1 cellular context compared by ENCODE assay signal in the genomic region with DNA sequence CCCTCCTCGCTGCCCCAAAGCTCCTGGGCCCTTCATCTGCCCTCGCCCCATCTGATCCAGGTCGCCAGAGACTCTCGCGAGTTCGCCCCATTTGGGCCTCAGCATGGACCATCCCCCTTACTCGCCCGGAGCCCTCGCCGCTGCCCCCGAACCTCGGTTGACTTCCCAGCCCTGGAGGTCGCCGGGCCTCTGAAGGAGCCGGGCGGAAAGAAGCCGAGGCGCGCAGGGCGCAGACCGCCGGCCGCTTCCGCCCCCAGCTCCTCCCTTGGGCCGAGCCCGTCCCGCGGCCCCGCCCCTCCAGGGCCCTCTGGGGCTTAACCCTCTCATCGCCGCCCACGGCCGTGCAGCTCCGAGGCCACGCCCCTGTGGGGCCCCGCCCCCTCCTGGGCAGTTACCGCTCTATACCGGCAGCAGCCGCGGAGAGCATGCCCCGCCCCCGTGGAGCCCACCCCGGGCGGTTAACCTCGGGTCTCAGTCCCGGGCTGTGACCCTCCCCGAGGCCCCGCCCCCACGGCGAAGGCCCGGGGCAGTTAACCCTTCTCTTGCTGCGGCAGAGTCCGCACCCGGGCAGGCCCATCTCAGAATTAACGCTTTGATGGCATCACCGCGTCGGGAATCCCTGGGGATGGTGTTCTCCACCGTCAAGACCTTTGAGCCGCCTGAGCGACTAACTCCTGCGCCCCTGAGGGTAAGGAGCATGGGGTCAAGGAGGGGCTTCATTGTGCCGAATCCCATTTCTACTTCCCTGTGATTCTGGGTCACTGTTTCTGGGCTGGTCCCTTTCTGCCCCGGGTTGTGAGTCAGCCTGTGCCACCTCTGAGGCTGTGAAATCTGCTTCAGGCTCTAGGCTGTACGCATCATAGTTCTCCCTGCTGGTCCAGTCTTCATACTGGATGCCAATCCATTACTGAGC.
A peak's percentile ranks its signal among the peaks of the same experiment; 100 is the strongest.
TF ChIP-seq lines count a peak whose summit lies in the region.

A gene with protein sequence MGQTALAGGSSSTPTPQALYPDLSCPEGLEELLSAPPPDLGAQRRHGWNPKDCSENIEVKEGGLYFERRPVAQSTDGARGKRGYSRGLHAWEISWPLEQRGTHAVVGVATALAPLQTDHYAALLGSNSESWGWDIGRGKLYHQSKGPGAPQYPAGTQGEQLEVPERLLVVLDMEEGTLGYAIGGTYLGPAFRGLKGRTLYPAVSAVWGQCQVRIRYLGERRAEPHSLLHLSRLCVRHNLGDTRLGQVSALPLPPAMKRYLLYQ (minus strand): TSS at position 210 of the 913 bp plus-strand sequence. CDS start 402 bp downstream, outside the sequence.

TF ChIP-seq in HepG2, 621 proteins besides CTCF, POLR2A, EP300 and RAD21 (continued from another document and continues in another):
- TF ChIP-seq, protein P1, sequence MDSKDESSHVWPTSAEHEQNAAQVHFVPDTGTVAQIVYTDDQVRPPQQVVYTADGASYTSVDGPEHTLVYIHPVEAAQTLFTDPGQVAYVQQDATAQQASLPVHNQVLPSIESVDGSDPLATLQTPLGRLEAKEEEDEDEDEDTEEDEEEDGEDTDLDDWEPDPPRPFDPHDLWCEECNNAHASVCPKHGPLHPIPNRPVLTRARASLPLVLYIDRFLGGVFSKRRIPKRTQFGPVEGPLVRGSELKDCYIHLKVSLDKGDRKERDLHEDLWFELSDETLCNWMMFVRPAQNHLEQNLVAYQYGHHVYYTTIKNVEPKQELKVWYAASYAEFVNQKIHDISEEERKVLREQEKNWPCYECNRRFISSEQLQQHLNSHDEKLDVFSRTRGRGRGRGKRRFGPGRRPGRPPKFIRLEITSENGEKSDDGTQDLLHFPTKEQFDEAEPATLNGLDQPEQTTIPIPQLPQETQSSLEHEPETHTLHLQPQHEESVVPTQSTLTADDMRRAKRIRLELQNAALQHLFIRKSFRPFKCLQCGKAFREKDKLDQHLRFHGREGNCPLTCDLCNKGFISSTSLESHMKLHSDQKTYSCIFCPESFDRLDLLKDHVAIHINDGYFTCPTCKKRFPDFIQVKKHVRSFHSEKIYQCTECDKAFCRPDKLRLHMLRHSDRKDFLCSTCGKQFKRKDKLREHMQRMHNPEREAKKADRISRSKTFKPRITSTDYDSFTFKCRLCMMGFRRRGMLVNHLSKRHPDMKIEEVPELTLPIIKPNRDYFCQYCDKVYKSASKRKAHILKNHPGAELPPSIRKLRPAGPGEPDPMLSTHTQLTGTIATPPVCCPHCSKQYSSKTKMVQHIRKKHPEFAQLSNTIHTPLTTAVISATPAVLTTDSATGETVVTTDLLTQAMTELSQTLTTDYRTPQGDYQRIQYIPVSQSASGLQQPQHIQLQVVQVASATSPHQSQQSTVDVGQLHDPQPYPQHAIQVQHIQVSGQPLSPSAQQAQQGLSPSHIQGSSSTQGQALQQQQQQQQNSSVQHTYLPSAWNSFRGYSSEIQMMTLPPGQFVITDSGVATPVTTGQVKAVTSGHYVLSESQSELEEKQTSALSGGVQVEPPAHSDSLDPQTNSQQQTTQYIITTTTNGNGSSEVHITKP (CRISPR knock-in tag; IDR thresholded peaks at IDR 0.05; ENCODE audit: low read depth), result peak; percentile 78; the same call in 1 of the 2 replicates
- TF ChIP-seq, protein P2, sequence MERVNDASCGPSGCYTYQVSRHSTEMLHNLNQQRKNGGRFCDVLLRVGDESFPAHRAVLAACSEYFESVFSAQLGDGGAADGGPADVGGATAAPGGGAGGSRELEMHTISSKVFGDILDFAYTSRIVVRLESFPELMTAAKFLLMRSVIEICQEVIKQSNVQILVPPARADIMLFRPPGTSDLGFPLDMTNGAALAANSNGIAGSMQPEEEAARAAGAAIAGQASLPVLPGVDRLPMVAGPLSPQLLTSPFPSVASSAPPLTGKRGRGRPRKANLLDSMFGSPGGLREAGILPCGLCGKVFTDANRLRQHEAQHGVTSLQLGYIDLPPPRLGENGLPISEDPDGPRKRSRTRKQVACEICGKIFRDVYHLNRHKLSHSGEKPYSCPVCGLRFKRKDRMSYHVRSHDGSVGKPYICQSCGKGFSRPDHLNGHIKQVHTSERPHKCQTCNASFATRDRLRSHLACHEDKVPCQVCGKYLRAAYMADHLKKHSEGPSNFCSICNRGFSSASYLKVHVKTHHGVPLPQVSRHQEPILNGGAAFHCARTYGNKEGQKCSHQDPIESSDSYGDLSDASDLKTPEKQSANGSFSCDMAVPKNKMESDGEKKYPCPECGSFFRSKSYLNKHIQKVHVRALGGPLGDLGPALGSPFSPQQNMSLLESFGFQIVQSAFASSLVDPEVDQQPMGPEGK (CRISPR knock-in tag; IDR thresholded peaks at IDR 0.05), result peak; percentile 87
- TF ChIP-seq ZNF432 (CRISPR knock-in tag; IDR thresholded peaks at IDR 0.05; ENCODE audit: borderline replicate concordance), result no peak
- no peak for TF ChIP-seq NFE2 (CRISPR knock-in tag; IDR thresholded peaks at IDR 0.05)
- TF ChIP-seq ZNF709 (CRISPR knock-in tag; IDR thresholded peaks at IDR 0.05), result no peak
- TF ChIP-seq HNRNPK (IDR thresholded peaks at IDR 0.05; ENCODE audit: low read depth, low read length, poor library complexity, severe bottlenecking), result peak; percentile 84
- no peak for TF ChIP-seq ZNF672 (CRISPR knock-in tag; IDR thresholded peaks at IDR 0.05)
- 0 out of 2 replicates have a peak, but pooled peaks have one; percentile 11 for TF ChIP-seq BHLHE40 (IDR thresholded peaks at IDR 0.05; ENCODE audit: low read length)
- TF ChIP-seq FOXA3 (CRISPR knock-in tag; IDR thresholded peaks at IDR 0.05), result peak; percentile 34; the same call in 1 of the 2 replicates
- 0 out of 2 replicates have a peak, but pooled peaks have one; percentile 19 for TF ChIP-seq MYNN (CRISPR knock-in tag; IDR thresholded peaks at IDR 0.05; ENCODE audit: low read depth)
- TF ChIP-seq, protein P3, sequence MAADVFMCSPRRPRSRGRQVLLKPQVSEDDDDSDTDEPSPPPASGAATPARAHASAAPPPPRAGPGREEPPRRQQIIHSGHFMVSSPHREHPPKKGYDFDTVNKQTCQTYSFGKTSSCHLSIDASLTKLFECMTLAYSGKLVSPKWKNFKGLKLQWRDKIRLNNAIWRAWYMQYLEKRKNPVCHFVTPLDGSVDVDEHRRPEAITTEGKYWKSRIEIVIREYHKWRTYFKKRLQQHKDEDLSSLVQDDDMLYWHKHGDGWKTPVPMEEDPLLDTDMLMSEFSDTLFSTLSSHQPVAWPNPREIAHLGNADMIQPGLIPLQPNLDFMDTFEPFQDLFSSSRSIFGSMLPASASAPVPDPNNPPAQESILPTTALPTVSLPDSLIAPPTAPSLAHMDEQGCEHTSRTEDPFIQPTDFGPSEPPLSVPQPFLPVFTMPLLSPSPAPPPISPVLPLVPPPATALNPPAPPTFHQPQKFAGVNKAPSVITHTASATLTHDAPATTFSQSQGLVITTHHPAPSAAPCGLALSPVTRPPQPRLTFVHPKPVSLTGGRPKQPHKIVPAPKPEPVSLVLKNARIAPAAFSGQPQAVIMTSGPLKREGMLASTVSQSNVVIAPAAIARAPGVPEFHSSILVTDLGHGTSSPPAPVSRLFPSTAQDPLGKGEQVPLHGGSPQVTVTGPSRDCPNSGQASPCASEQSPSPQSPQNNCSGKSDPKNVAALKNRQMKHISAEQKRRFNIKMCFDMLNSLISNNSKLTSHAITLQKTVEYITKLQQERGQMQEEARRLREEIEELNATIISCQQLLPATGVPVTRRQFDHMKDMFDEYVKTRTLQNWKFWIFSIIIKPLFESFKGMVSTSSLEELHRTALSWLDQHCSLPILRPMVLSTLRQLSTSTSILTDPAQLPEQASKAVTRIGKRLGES (CRISPR knock-in tag; IDR thresholded peaks at IDR 0.05; ENCODE audit: borderline replicate concordance), result no peak
- TF ChIP-seq, protein P4, sequence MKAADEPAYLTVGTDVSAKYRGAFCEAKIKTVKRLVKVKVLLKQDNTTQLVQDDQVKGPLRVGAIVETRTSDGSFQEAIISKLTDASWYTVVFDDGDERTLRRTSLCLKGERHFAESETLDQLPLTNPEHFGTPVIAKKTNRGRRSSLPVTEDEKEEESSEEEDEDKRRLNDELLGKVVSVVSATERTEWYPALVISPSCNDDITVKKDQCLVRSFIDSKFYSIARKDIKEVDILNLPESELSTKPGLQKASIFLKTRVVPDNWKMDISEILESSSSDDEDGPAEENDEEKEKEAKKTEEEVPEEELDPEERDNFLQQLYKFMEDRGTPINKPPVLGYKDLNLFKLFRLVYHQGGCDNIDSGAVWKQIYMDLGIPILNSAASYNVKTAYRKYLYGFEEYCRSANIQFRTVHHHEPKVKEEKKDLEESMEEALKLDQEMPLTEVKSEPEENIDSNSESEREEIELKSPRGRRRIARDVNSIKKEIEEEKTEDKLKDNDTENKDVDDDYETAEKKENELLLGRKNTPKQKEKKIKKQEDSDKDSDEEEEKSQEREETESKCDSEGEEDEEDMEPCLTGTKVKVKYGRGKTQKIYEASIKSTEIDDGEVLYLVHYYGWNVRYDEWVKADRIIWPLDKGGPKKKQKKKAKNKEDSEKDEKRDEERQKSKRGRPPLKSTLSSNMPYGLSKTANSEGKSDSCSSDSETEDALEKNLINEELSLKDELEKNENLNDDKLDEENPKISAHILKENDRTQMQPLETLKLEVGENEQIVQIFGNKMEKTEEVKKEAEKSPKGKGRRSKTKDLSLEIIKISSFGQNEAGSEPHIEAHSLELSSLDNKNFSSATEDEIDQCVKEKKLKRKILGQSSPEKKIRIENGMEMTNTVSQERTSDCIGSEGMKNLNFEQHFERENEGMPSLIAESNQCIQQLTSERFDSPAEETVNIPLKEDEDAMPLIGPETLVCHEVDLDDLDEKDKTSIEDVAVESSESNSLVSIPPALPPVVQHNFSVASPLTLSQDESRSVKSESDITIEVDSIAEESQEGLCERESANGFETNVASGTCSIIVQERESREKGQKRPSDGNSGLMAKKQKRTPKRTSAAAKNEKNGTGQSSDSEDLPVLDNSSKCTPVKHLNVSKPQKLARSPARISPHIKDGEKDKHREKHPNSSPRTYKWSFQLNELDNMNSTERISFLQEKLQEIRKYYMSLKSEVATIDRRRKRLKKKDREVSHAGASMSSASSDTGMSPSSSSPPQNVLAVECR (CRISPR knock-in tag; IDR thresholded peaks at IDR 0.05; ENCODE audit: borderline replicate concordance), result peak; percentile 70; the same call in 1 of the 2 replicates
- TF ChIP-seq, protein P5, sequence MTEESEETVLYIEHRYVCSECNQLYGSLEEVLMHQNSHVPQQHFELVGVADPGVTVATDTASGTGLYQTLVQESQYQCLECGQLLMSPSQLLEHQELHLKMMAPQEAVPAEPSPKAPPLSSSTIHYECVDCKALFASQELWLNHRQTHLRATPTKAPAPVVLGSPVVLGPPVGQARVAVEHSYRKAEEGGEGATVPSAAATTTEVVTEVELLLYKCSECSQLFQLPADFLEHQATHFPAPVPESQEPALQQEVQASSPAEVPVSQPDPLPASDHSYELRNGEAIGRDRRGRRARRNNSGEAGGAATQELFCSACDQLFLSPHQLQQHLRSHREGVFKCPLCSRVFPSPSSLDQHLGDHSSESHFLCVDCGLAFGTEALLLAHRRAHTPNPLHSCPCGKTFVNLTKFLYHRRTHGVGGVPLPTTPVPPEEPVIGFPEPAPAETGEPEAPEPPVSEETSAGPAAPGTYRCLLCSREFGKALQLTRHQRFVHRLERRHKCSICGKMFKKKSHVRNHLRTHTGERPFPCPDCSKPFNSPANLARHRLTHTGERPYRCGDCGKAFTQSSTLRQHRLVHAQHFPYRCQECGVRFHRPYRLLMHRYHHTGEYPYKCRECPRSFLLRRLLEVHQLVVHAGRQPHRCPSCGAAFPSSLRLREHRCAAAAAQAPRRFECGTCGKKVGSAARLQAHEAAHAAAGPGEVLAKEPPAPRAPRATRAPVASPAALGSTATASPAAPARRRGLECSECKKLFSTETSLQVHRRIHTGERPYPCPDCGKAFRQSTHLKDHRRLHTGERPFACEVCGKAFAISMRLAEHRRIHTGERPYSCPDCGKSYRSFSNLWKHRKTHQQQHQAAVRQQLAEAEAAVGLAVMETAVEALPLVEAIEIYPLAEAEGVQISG (CRISPR knock-in tag; IDR thresholded peaks at IDR 0.05), result peak; percentile 73; the same call in 1 of the 2 replicates
- TF ChIP-seq, protein P6, sequence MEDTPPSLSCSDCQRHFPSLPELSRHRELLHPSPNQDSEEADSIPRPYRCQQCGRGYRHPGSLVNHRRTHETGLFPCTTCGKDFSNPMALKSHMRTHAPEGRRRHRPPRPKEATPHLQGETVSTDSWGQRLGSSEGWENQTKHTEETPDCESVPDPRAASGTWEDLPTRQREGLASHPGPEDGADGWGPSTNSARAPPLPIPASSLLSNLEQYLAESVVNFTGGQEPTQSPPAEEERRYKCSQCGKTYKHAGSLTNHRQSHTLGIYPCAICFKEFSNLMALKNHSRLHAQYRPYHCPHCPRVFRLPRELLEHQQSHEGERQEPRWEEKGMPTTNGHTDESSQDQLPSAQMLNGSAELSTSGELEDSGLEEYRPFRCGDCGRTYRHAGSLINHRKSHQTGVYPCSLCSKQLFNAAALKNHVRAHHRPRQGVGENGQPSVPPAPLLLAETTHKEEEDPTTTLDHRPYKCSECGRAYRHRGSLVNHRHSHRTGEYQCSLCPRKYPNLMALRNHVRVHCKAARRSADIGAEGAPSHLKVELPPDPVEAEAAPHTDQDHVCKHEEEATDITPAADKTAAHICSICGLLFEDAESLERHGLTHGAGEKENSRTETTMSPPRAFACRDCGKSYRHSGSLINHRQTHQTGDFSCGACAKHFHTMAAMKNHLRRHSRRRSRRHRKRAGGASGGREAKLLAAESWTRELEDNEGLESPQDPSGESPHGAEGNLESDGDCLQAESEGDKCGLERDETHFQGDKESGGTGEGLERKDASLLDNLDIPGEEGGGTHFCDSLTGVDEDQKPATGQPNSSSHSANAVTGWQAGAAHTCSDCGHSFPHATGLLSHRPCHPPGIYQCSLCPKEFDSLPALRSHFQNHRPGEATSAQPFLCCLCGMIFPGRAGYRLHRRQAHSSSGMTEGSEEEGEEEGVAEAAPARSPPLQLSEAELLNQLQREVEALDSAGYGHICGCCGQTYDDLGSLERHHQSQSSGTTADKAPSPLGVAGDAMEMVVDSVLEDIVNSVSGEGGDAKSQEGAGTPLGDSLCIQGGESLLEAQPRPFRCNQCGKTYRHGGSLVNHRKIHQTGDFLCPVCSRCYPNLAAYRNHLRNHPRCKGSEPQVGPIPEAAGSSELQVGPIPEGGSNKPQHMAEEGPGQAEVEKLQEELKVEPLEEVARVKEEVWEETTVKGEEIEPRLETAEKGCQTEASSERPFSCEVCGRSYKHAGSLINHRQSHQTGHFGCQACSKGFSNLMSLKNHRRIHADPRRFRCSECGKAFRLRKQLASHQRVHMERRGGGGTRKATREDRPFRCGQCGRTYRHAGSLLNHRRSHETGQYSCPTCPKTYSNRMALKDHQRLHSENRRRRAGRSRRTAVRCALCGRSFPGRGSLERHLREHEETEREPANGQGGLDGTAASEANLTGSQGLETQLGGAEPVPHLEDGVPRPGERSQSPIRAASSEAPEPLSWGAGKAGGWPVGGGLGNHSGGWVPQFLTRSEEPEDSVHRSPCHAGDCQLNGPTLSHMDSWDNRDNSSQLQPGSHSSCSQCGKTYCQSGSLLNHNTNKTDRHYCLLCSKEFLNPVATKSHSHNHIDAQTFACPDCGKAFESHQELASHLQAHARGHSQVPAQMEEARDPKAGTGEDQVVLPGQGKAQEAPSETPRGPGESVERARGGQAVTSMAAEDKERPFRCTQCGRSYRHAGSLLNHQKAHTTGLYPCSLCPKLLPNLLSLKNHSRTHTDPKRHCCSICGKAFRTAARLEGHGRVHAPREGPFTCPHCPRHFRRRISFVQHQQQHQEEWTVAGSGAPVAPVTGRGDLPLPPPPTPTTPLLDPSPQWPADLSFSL (CRISPR knock-in tag; IDR thresholded peaks at IDR 0.05), result no peak
- TF ChIP-seq PTBP1 (IDR thresholded peaks at IDR 0.05; ENCODE audit: low read depth, low read length, poor library complexity, severe bottlenecking), result peak; percentile 78
- peak; percentile 47; the same call in 1 of the 2 replicates for TF ChIP-seq ZNF331 (CRISPR knock-in tag; IDR thresholded peaks at IDR 0.05)
- peak; percentile 52; the same call in 1 of the 2 replicates for TF ChIP-seq ZNF235 (CRISPR knock-in tag; IDR thresholded peaks at IDR 0.05; ENCODE audit: borderline replicate concordance)
- 0 out of 2 replicates have a peak, but pooled peaks have one; percentile 37 for TF ChIP-seq NR2F6 (IDR thresholded peaks at IDR 0.05)
- TF ChIP-seq NR2F6 (CRISPR knock-in tag; IDR thresholded peaks at IDR 0.05), result peak; percentile 55
- TF ChIP-seq SIN3A (IDR thresholded peaks at IDR 0.05; ENCODE audit: borderline replicate concordance, low read depth, low read length), result no peak
- peak; percentile 36; the same call in 1 of the 2 replicates for TF ChIP-seq HMG20A (CRISPR knock-in tag; IDR thresholded peaks at IDR 0.05; ENCODE audit: borderline replicate concordance)
